In genomic region chr11:126109941-126110731, GRCh38 we compare ENCODE assay signal across 12 cellular contexts. TPM values are rescaled to one million over a fixed set of nuclear protein-coding genes. Genes with fewer than 3 reads are reported as not detected.
DNase-seq lines count a peak whose midpoint lies in the region; ATAC-seq and TF ChIP-seq lines count a peak whose summit lies in the region.
"Had no signal": no experiment of that assay in that cellular context is flagged by ENCODE, and none has a peak within 500 bp of the region (broad histone marks: within the 10 kb centered on the region; RNA-seq: fewer than 3 reads in every experiment).

No MANE protein-coding gene starts in this region.

- in situ Hi-C loops in KBM-7 (cut with MboI; ENCODE audit: low pct_unique_long_range_greater_than_20kb, low sequenced_read_pairs), result no loop called here

- H3K27me3 ChIP-seq in left ventricle myocardium inferior (ENCODE audit: low read depth), result no peaks in the 10 kb centered on the region
- no peaks in the 10 kb centered on the region for H3K27me3 ChIP-seq in aorta (ENCODE audit: control insufficient read depth in 1 of 2, insufficient read depth in 2 of 2, low read length in 1 of 2)
- H3K27me3 ChIP-seq in hepatocyte, result no peaks in the 10 kb centered on the region
- H3K27me3 ChIP-seq: BLaER1 had no signal

- H2AFZ ChIP-seq in hepatocyte, result no peak overlapping the region

- no peak for ATAC-seq in left ventricle myocardium superior
- peak; percentile 60 for ATAC-seq in aorta (ENCODE audit: low FRiP score)

- no peak overlapping the region for H3K4me2 ChIP-seq in hepatocyte
- H3K4me2 ChIP-seq: BLaER1 had no signal

- no peaks in the 10 kb centered on the region for H4K20me1 ChIP-seq in hepatocyte (ENCODE audit: insufficient read depth, poor library complexity, severe bottlenecking)
- H4K20me1 ChIP-seq: BLaER1 had no signal

- H3K9me3 Mint-ChIP-seq in T-helper 2 cell treated with Interferon-gamma antibody and Interleukin-4, amounts not matched to agents 5 μg/mL and 100 μg/mL, for 36 hours, result no peaks in the 10 kb centered on the region

- no peaks in the 10 kb centered on the region for H3K79me2 ChIP-seq in hepatocyte

- H3K4me1 Mint-ChIP-seq in T-helper 2 cell treated with Interferon-gamma antibody and Interleukin-4, amounts not matched to agents 5 μg/mL and 100 μg/mL, for 36 hours (ENCODE audit: low read depth), result peaks cover 3% of the 10 kb centered on the region

- H3K9me3 ChIP-seq in left ventricle myocardium inferior (replicated peaks), result no peaks in the 10 kb centered on the region
- no peaks in the 10 kb centered on the region for H3K9me3 ChIP-seq in aorta (ENCODE audit: control insufficient read depth, low read length)
- no peaks in the 10 kb centered on the region for H3K9me3 ChIP-seq in hepatocyte (ENCODE audit: low read depth)
- H3K9me3 ChIP-seq: BLaER1 had no signal

- H3K27ac Mint-ChIP-seq in T-helper 2 cell treated with Interferon-gamma antibody and Interleukin-4, amounts not matched to agents 5 μg/mL and 100 μg/mL, for 36 hours, result no peak overlapping the region

- whole genome bisulfite sequencing in aorta, 2 donors, result 27 to 31% methylated on average over 10 of the region's 10 CpGs
- WGBS in hepatocyte (ENCODE audit: low lambda C conversion rate, missing lambda C conversion rate), result 85% methylated on average over 10 of the region's 10 CpGs

- H3K4me3 ChIP-seq in left ventricle myocardium inferior (no peak overlapping the region), aorta (ENCODE audit: low read length in 2 of 2) (no peak overlapping the region), hepatocyte (no peak overlapping the region)
- H3K4me3 ChIP-seq: BLaER1 had no signal

- H3K9me2 ChIP-seq in hepatocyte (replicated peaks; ENCODE audit: insufficient read depth), result no peaks in the 10 kb centered on the region

- no peak for DNase-seq in left ventricle myocardium inferior
- no peak for DNase-seq in left ventricle myocardium superior
- peak; percentile 38 for DNase-seq in T-helper 2 cell treated with Interferon-gamma antibody and Interleukin-4, amounts not matched to agents 5 μg/mL and 100 μg/mL, for 36 hours (ENCODE audit: low spot score)
- DNase-seq in kidney tubule cell (ENCODE audit: low spot score), result peak; percentile 69
- DNase-seq in aorta, result peak; percentile 82 to 87
- no peak for DNase-seq in hepatocyte (ENCODE audit: low spot score)
- no peak for DNase-seq in KBM-7
- DNase-seq in DMS53 treated with DMSO at 0.1 percent for 48 hours (lab: John Stamatoyannopoulos, UW; ENCODE audit: unreplicated experiment), result no peak
- DNase-seq: activated effector memory CD4-positive, alpha-beta T cell treated with anti-CD3 and anti-CD28 coated beads, Interleukin-2, amount 50 U/mL, for 16 hours; effector memory CD4-positive, alpha-beta T cell; NCI-H1105 had no signal

- no peaks in the 10 kb centered on the region for H3K36me3 ChIP-seq in left ventricle myocardium inferior
- no peaks in the 10 kb centered on the region for H3K36me3 ChIP-seq in aorta (ENCODE audit: control insufficient read depth in 1 of 2, insufficient read depth in 2 of 2, low read length in 1 of 2)
- H3K36me3 ChIP-seq in hepatocyte (replicated peaks; ENCODE audit: insufficient read depth, low read depth), result no peaks in the 10 kb centered on the region
- H3K36me3 ChIP-seq: BLaER1 had no signal

- no peaks in the 10 kb centered on the region for H3K36me3 Mint-ChIP-seq in T-helper 2 cell treated with Interferon-gamma antibody and Interleukin-4, amounts not matched to agents 5 μg/mL and 100 μg/mL, for 36 hours (ENCODE audit: low read depth)

- H3K4me1 ChIP-seq in left ventricle myocardium inferior (peaks cover 51% of the 10 kb centered on the region), aorta (ENCODE audit: control insufficient read depth in 1 of 2, insufficient read depth in 2 of 2, low read length in 2 of 2) (peaks cover 2 to 17% of the 10 kb centered on the region in 2 donors), hepatocyte (ENCODE audit: insufficient read depth) (peaks cover 31% of the 10 kb centered on the region)

- no peaks in the 10 kb centered on the region for H3K27me3 Mint-ChIP-seq in T-helper 2 cell treated with Interferon-gamma antibody and Interleukin-4, amounts not matched to agents 5 μg/mL and 100 μg/mL, for 36 hours (ENCODE audit: low read depth)

- intact Hi-C loops in left ventricle myocardium inferior (cut with micrococcal nuclease), result no loop called here
- intact Hi-C loops in left ventricle myocardium superior (cut with micrococcal nuclease), result loop anchor here (10.0 kb wide), 1 partner anchor 45 kb away; the partner anchor contains the start of gene CDON
- intact Hi-C loops in aorta (cut with DNase I), result loop anchor here (5.0 to 10.0 kb wide), 2 partner anchors 48 to 515 kb away; partner anchors contain the start of genes CDON (in 1 of the 2) and STT3A (in 1 of the 2)

- TF ChIP-seq CTCF in left ventricle myocardium inferior (IDR thresholded peaks at IDR 0.05; ENCODE audit: borderline replicate concordance), result no peak
- no peak for TF ChIP-seq CTCF in hepatocyte (IDR thresholded peaks at IDR 0.05; ENCODE audit: poor library complexity)

- H3K27ac ChIP-seq in left ventricle myocardium inferior (replicated peaks), result peak overlapping the region; percentile 91
- peak overlapping the region; percentile 37 to 70 for H3K27ac ChIP-seq in aorta (ENCODE audit: low read depth in 1 of 2, low read length in 2 of 2)
- no peak overlapping the region for H3K27ac ChIP-seq in hepatocyte
- H3K27ac ChIP-seq: BLaER1 had no signal

- H3K4me3 Mint-ChIP-seq in T-helper 2 cell treated with Interferon-gamma antibody and Interleukin-4, amounts not matched to agents 5 μg/mL and 100 μg/mL, for 36 hours, result no peak overlapping the region

RNA-seq across cellular contexts. Expression of gene CDON, which starts 47.5 kb away (rescaled TPM):
- total RNA-seq in left ventricle myocardium inferior, result 9.9 TPM
- total RNA-seq in left ventricle myocardium superior, result 15.9 TPM
- 10 to 100 TPM in 1 of 2 donors, 1 to 10 TPM in 1; 8.1 to 50.3 TPM for total RNA-seq in aorta
- under 1 TPM; 0.49 to 0.88 TPM for polyA plus RNA-seq in aorta
- total RNA-seq in hepatocyte, result 38.0 and 41.9 TPM in 2 replicates
- polyA plus RNA-seq in hepatocyte, result 17.5 and 25.0 TPM in 2 replicates

Comparison
In these comparisons a context has a peak if more than half of its experiments do, and no peak if none do; other contexts are left out.
1. DNase-seq: peak in T-helper 2 cell treated with Interferon-gamma antibody and Interleukin-4, amounts not matched to agents 5 μg/mL and 100 μg/mL, for 36 hours (single experiment), kidney tubule cell (single experiment) and aorta (2 of 2); none in left ventricle myocardium inferior (single experiment), left ventricle myocardium superior (single experiment), hepatocyte (single experiment), KBM-7 (single experiment) and DMS53 treated with DMSO at 0.1 percent for 48 hours (single experiment).